15 cellular contexts compared by ENCODE assay signal in genomic region chr16:20359997-20360396, GRCh38. TPM values are rescaled to one million over a fixed set of nuclear protein-coding genes. Genes with fewer than 3 reads are reported as not detected.
DNase-seq lines count a peak whose midpoint lies in the region; ATAC-seq and TF ChIP-seq lines count a peak whose summit lies in the region.
"Had no signal": no experiment of that assay in that cellular context is flagged by ENCODE, and none has a peak within 500 bp of the region (broad histone marks: within the 10 kb centered on the region; RNA-seq: fewer than 3 reads in every experiment).

No MANE protein-coding gene starts in this region.

- H3K27ac ChIP-seq in 22Rv1 (no peak overlapping the region), OCI-LY1 (ENCODE audit: low read depth, low read length, poor library complexity, severe bottlenecking) (no peak overlapping the region), caudate nucleus (ENCODE audit: low read depth, low read length) (no peak overlapping the region)
- H3K27ac ChIP-seq: psoas muscle had no signal

- no peaks in the 10 kb centered on the region for H3K9me3 Mint-ChIP-seq in activated CD8-positive, alpha-beta T cell treated with anti-CD3 and anti-CD28 coated beads, Interleukin-2, amount 10 ng/mL, durations not matched to agents 7 days and 5 days (ENCODE audit: insufficient read depth)
- H3K9me3 Mint-ChIP-seq: activated B cell treated with CpG ODN at 0.5 μM for 24 hours; activated naive CD8-positive, alpha-beta T cell treated with anti-CD3 and anti-CD28 coated beads, Interleukin-2, amount 50 U/mL, for 24 hours had no signal

- no peaks in the 10 kb centered on the region for H3K9me3 ChIP-seq in OCI-LY1 (ENCODE audit: low read length)
- H3K9me3 ChIP-seq: mucosa of descending colon, psoas muscle had no signal

- no peak overlapping the region for H3K27ac Mint-ChIP-seq in activated CD8-positive, alpha-beta T cell treated with anti-CD3 and anti-CD28 coated beads, Interleukin-2, amount 10 ng/mL, durations not matched to agents 7 days and 5 days
- H3K27ac Mint-ChIP-seq: activated B cell treated with CpG ODN at 0.5 μM for 24 hours; activated naive CD8-positive, alpha-beta T cell treated with anti-CD3 and anti-CD28 coated beads, Interleukin-2, amount 50 U/mL, for 24 hours; stimulated activated memory B cell treated with anti-CD40 and anti-IgM and Interleukin-4, amounts not matched to agents 10 μg/mL and 1 μg/mL and 100 μg/mL, for 72 hours had no signal

- no peaks in the 10 kb centered on the region for H4K20me1 ChIP-seq in OCI-LY1 (ENCODE audit: insufficient read depth, low read length)

- CTCF ChIA-PET in activated CD8-positive, alpha-beta T cell treated with anti-CD3 and anti-CD28 coated beads, Interleukin-2, amount 10 ng/mL, durations not matched to agents 7 days and 5 days (lab: Charles Lee) = no interaction called here

- H3K9ac ChIP-seq in OCI-LY1 (ENCODE audit: low read length) = no peak overlapping the region

- ATAC-seq in activated CD8-positive, alpha-beta T cell treated with anti-CD3 and anti-CD28 coated beads, Interleukin-2, amount 10 ng/mL, durations not matched to agents 7 days and 5 days = no peak
- ATAC-seq: activated naive CD8-positive, alpha-beta T cell treated with anti-CD3 and anti-CD28 coated beads, Interleukin-2, amount 50 U/mL, for 24 hours; mucosa of descending colon; psoas muscle; stimulated activated memory B cell treated with anti-CD40 and anti-IgM and Interleukin-4, amounts not matched to agents 10 μg/mL and 1 μg/mL and 100 μg/mL, for 72 hours had no signal

- H3K4me2 ChIP-seq in OCI-LY1 (ENCODE audit: low read length) = no peak overlapping the region

- POLR2A ChIA-PET in activated CD8-positive, alpha-beta T cell treated with anti-CD3 and anti-CD28 coated beads, Interleukin-2, amount 10 ng/mL, durations not matched to agents 7 days and 5 days (lab: Charles Lee) = no interaction called here

- H3K4me1 Mint-ChIP-seq in activated CD8-positive, alpha-beta T cell treated with anti-CD3 and anti-CD28 coated beads, Interleukin-2, amount 10 ng/mL, durations not matched to agents 7 days and 5 days (ENCODE audit: low read depth) = no peaks in the 10 kb centered on the region
- H3K4me1 Mint-ChIP-seq: activated B cell treated with CpG ODN at 0.5 μM for 24 hours; activated naive CD8-positive, alpha-beta T cell treated with anti-CD3 and anti-CD28 coated beads, Interleukin-2, amount 50 U/mL, for 24 hours; stimulated activated memory B cell treated with anti-CD40 and anti-IgM and Interleukin-4, amounts not matched to agents 10 μg/mL and 1 μg/mL and 100 μg/mL, for 72 hours had no signal

- H3K27me3 Mint-ChIP-seq in activated CD8-positive, alpha-beta T cell treated with anti-CD3 and anti-CD28 coated beads, Interleukin-2, amount 10 ng/mL, durations not matched to agents 7 days and 5 days (ENCODE audit: low read depth) = no peaks in the 10 kb centered on the region
- H3K27me3 Mint-ChIP-seq: stimulated activated memory B cell treated with anti-CD40 and anti-IgM and Interleukin-4, amounts not matched to agents 10 μg/mL and 1 μg/mL and 100 μg/mL, for 72 hours had no signal

- H3K4me3 ChIP-seq in OCI-LY1 (ENCODE audit: low read depth, low read length, poor library complexity, severe bottlenecking) = no peak overlapping the region
- H3K4me3 ChIP-seq: mucosa of descending colon, psoas muscle had no signal

- TF ChIP-seq CTCF in 22Rv1 (IDR thresholded peaks at IDR 0.05) (peak; percentile 56), GM10266 (IDR thresholded peaks at IDR 0.05; ENCODE audit: control insufficient read depth, insufficient read depth, low read depth, missing control alignments) (peak; percentile 38), OCI-LY1 (IDR thresholded peaks at IDR 0.05; ENCODE audit: low read length) (peak; percentile 47)

- H3F3A ChIP-seq in OCI-LY1 (ENCODE audit: insufficient read depth, low read length) = no peaks in the 10 kb centered on the region

- no peaks in the 10 kb centered on the region for H3K9me2 ChIP-seq in OCI-LY1 (ENCODE audit: low read depth, low read length)

- H3K27me3 ChIP-seq in OCI-LY1 (ENCODE audit: insufficient read depth, low read length) = no peaks in the 10 kb centered on the region

- H3K79me2 ChIP-seq in OCI-LY1 (ENCODE audit: insufficient read depth, low read length) = no peaks in the 10 kb centered on the region

- no peaks in the 10 kb centered on the region for H3K4me1 ChIP-seq in OCI-LY1 (ENCODE audit: insufficient read depth, low read length, severe bottlenecking)
- H3K4me1 ChIP-seq: psoas muscle had no signal

- no peak overlapping the region for H3K4me3 Mint-ChIP-seq in activated CD8-positive, alpha-beta T cell treated with anti-CD3 and anti-CD28 coated beads, Interleukin-2, amount 10 ng/mL, durations not matched to agents 7 days and 5 days
- H3K4me3 Mint-ChIP-seq: activated B cell treated with CpG ODN at 0.5 μM for 24 hours; activated naive CD8-positive, alpha-beta T cell treated with anti-CD3 and anti-CD28 coated beads, Interleukin-2, amount 50 U/mL, for 24 hours; stimulated activated memory B cell treated with anti-CD40 and anti-IgM and Interleukin-4, amounts not matched to agents 10 μg/mL and 1 μg/mL and 100 μg/mL, for 72 hours had no signal

- DNase-seq in GM10266 (ENCODE audit: extremely low spot score) (no peak), iPS-NIHi11 (ENCODE audit: low spot score) (peak; percentile 59), AG08396 (ENCODE audit: low spot score) (no peak), GM19240 (ENCODE audit: insufficient read length, low spot score) (no peak), caudate nucleus (lab: John Stamatoyannopoulos, UW) (no peak)
- DNase-seq in activated CD8-positive, alpha-beta T cell treated with anti-CD3 and anti-CD28 coated beads, Interleukin-2, amount 10 ng/mL, durations not matched to agents 7 days and 5 days = no peak
- DNase-seq: activated B cell treated with CpG ODN at 0.5 μM for 24 hours; activated naive CD8-positive, alpha-beta T cell treated with anti-CD3 and anti-CD28 coated beads, Interleukin-2, amount 50 U/mL, for 24 hours; mucosa of descending colon; NCI-H510A treated with DMSO at 0.1 percent for 48 hours; psoas muscle; stimulated activated CD4-positive, alpha-beta T cell treated with anti-CD3 and anti-CD28 coated beads, Interleukin-1b, Interleukin-23, amount 100 ng/mL, for 48 hours had no signal

- no peaks in the 10 kb centered on the region for H3K36me3 Mint-ChIP-seq in activated CD8-positive, alpha-beta T cell treated with anti-CD3 and anti-CD28 coated beads, Interleukin-2, amount 10 ng/mL, durations not matched to agents 7 days and 5 days (ENCODE audit: low read depth)
- H3K36me3 Mint-ChIP-seq: stimulated activated memory B cell treated with anti-CD40 and anti-IgM and Interleukin-4, amounts not matched to agents 10 μg/mL and 1 μg/mL and 100 μg/mL, for 72 hours had no signal

- H2AFZ ChIP-seq in OCI-LY1 (ENCODE audit: low read length) = no peak overlapping the region

- no peaks in the 10 kb centered on the region for H3K36me3 ChIP-seq in OCI-LY1 (ENCODE audit: insufficient read depth, low read length)

RNA-seq across cellular contexts. Expression of gene UMOD, which starts 7.5 kb away (rescaled TPM):
- total RNA-seq in activated CD8-positive, alpha-beta T cell treated with anti-CD3 and anti-CD28 coated beads, Interleukin-2, amount 10 ng/mL, durations not matched to agents 7 days and 5 days = not detected
- total RNA-seq: activated B cell treated with CpG ODN at 0.5 μM for 24 hours, mucosa of descending colon, psoas muscle had no signal

RNA-seq across cellular contexts. Expression of gene GP2, which starts 32.7 kb away (rescaled TPM):
- not detected for total RNA-seq in activated CD8-positive, alpha-beta T cell treated with anti-CD3 and anti-CD28 coated beads, Interleukin-2, amount 10 ng/mL, durations not matched to agents 7 days and 5 days
- total RNA-seq: activated B cell treated with CpG ODN at 0.5 μM for 24 hours had no signal

RNA-seq across cellular contexts. Expression of gene PDILT, which starts 44.5 kb away (rescaled TPM):
- total RNA-seq in activated CD8-positive, alpha-beta T cell treated with anti-CD3 and anti-CD28 coated beads, Interleukin-2, amount 10 ng/mL, durations not matched to agents 7 days and 5 days = not detected
- total RNA-seq: activated B cell treated with CpG ODN at 0.5 μM for 24 hours, mucosa of descending colon, psoas muscle had no signal

RNA-seq across cellular contexts. Expression of gene ACSM5, which starts 49.3 kb away (rescaled TPM):
- not detected for total RNA-seq in activated CD8-positive, alpha-beta T cell treated with anti-CD3 and anti-CD28 coated beads, Interleukin-2, amount 10 ng/mL, durations not matched to agents 7 days and 5 days
- total RNA-seq: activated B cell treated with CpG ODN at 0.5 μM for 24 hours had no signal
